In genomic region chr12:47504775-47505446, GRCh38 we compare ENCODE assay signal across 8 cellular contexts.
DNase-seq lines count a peak whose midpoint lies in the region; TF ChIP-seq lines count a peak whose summit lies in the region.
"Had no signal": no experiment of that assay in that cellular context is flagged by ENCODE, and none has a peak within 500 bp of the region (broad histone marks: within the 10 kb centered on the region; RNA-seq: fewer than 3 reads in every experiment).

No MANE protein-coding gene starts in this region.

- H3K27ac ChIP-seq in GM23248 = peak overlapping the region; percentile 51
- H3K27ac ChIP-seq in epithelial cell of prostate = peak overlapping the region; percentile 68

- H3K36me3 Mint-ChIP-seq in CD14-positive monocyte = no peaks in the 10 kb centered on the region

- H3K79me2 ChIP-seq in GM23248 (ENCODE audit: insufficient read depth) = no peaks in the 10 kb centered on the region

- no peaks in the 10 kb centered on the region for H3K36me3 ChIP-seq in GM23248 (ENCODE audit: low read depth)
- H3K36me3 ChIP-seq in skeletal muscle satellite cell (ENCODE audit: insufficient read depth, low read length) = no peaks in the 10 kb centered on the region

- H3K4me2 ChIP-seq in GM23248 (ENCODE audit: unreplicated experiment) (peak overlapping the region; percentile 64), skeletal muscle satellite cell (ENCODE audit: low read length) (peak overlapping the region; percentile 32)

- in situ Hi-C loops in GM23248 (cut with MboI) = no loop called here

- TF ChIP-seq CTCF in CD14-positive monocyte (IDR thresholded peaks at IDR 0.05) = no peak

- H3K4me3 ChIP-seq in GM23248 = no peak overlapping the region
- H3K4me3 ChIP-seq in skeletal muscle satellite cell (ENCODE audit: low read length) = no peak overlapping the region

- peak overlapping the region; percentile 29 for H2AFZ ChIP-seq in GM23248

- no peaks in the 10 kb centered on the region for H4K20me1 ChIP-seq in GM23248 (ENCODE audit: insufficient read depth)

- no peaks in the 10 kb centered on the region for H3K9me3 ChIP-seq in GM23248 (ENCODE audit: low read depth)
- no peaks in the 10 kb centered on the region for H3K9me3 ChIP-seq in skeletal muscle satellite cell (replicated peaks; ENCODE audit: low read length)

- H3K9ac ChIP-seq in GM23248 (no peak overlapping the region), skeletal muscle satellite cell (ENCODE audit: low read depth, low read length) (no peak overlapping the region)

- peaks cover 5 to 16% (median 8%) of the 10 kb centered on the region in 7 donors for H3K9me3 Mint-ChIP-seq in CD14-positive monocyte

- H3K4me1 Mint-ChIP-seq in CD14-positive monocyte = no peaks in the 10 kb centered on the region
- H3K4me1 Mint-ChIP-seq: T-helper 17 cell had no signal

- peaks cover 59% of the 10 kb centered on the region for H3F3A ChIP-seq in GM23248 (ENCODE audit: insufficient read depth)

- peak; percentile 88 for DNase-seq in GM23248
- peak; percentile 67 for DNase-seq in RPMI7951 (ENCODE audit: low read depth)
- no peak for DNase-seq in epithelial cell of prostate (ENCODE audit: low read depth, low spot score)
- no peak for DNase-seq in ureter (ENCODE audit: low spot score)
- DNase-seq in CD14-positive monocyte (ENCODE audit: low spot score) = no peak
- no peak for DNase-seq in GDM1 (lab: John Stamatoyannopoulos, UW)
- DNase-seq: T-helper 17 cell had no signal

- no peaks in the 10 kb centered on the region for H3K9me2 ChIP-seq in GM23248 (ENCODE audit: insufficient read depth)

- H3K4me1 ChIP-seq in GM23248 (ENCODE audit: insufficient read depth) = peaks cover 56% of the 10 kb centered on the region
- H3K4me1 ChIP-seq in skeletal muscle satellite cell (ENCODE audit: control insufficient read depth, insufficient read depth, low read length) = peaks cover 9% of the 10 kb centered on the region

- peaks cover 0 to 2% (median 0%) of the 10 kb centered on the region in 3 donors for H3K27me3 Mint-ChIP-seq in CD14-positive monocyte (ENCODE audit: low read depth in 3 of 3)
- H3K27me3 Mint-ChIP-seq: T-helper 17 cell had no signal

- 60 to 69% methylated on average over 11 of the region's 11 CpGs for WGBS in GM23248 (ENCODE audit: low coverage in 1 of 2, low lambda C conversion rate in 2 of 2, missing lambda C conversion rate in 2 of 2), 2 experiments

- no peak overlapping the region for H3K4me3 Mint-ChIP-seq in CD14-positive monocyte

- H3K27me3 ChIP-seq in GM23248 (replicated peaks; ENCODE audit: insufficient read depth) = no peaks in the 10 kb centered on the region
- no peaks in the 10 kb centered on the region for H3K27me3 ChIP-seq in skeletal muscle satellite cell (ENCODE audit: control insufficient read depth, insufficient read depth, low read length)

- intact Hi-C loops in CD14-positive monocyte (cut with micrococcal nuclease) = no loop called here

- H3K27ac Mint-ChIP-seq in CD14-positive monocyte = no peak overlapping the region
- H3K27ac Mint-ChIP-seq: T-helper 17 cell had no signal

Comparison
In these comparisons a context has a peak if more than half of its experiments do, and no peak if none do; other contexts are left out.
1. DNase-seq: peak in GM23248 (single experiment) and RPMI7951 (single experiment); none in epithelial cell of prostate (single experiment), ureter (single experiment), CD14-positive monocyte (single experiment) and GDM1 (single experiment).